In genomic region chr5:157033071-157033583, GRCh38 we compare ENCODE assay signal across 31 cellular contexts. TPM values are rescaled to one million over a fixed set of nuclear protein-coding genes. Genes with fewer than 3 reads are reported as not detected.
DNase-seq lines count a peak whose midpoint lies in the region; ATAC-seq and TF ChIP-seq lines count a peak whose summit lies in the region.
"Had no signal": no experiment of that assay in that cellular context is flagged by ENCODE, and none has a peak within 500 bp of the region (broad histone marks: within the 10 kb centered on the region; RNA-seq: fewer than 3 reads in every experiment).

No MANE protein-coding gene starts in this region.

- no peaks in the 10 kb centered on the region for H3K36me3 Mint-ChIP-seq in activated CD4-positive, alpha-beta T cell treated with anti-CD3 and anti-CD28 coated beads for 36 hours (ENCODE audit: low read depth)
- H3K36me3 Mint-ChIP-seq in natural killer cell treated with Interleukin-12 subunit alpha and Interleukin-12 subunit beta and Interleukin-15 and Interleukin-18, amount 100 ng/mL, for 72 hours: peaks cover 4% of the 10 kb centered on the region
- H3K36me3 Mint-ChIP-seq in natural killer cell (no peaks in the 10 kb centered on the region), endodermal cell (ENCODE audit: low read depth) (no peaks in the 10 kb centered on the region)
- no peaks in the 10 kb centered on the region for H3K36me3 Mint-ChIP-seq in stimulated activated effector memory CD8-positive, alpha-beta T cell treated with anti-CD3 and anti-CD28 coated beads, Interleukin-12 subunit alpha, Interleukin-12 subunit beta, amount 100 ng/mL, for 72 hours
- H3K36me3 Mint-ChIP-seq: CD14-positive monocyte, IgD-negative memory B cell had no signal

- H3K4me3 ChIP-seq in endodermal cell (ENCODE audit: low read length): no peak overlapping the region
- H3K4me3 ChIP-seq: HAP-1, PC-9 had no signal

- H3K9me3 ChIP-seq in endodermal cell (ENCODE audit: control insufficient read depth, low read length): no peaks in the 10 kb centered on the region
- H3K9me3 ChIP-seq: BE2C, HAP-1 had no signal

- H3K27me3 ChIP-seq in endodermal cell (ENCODE audit: control insufficient read depth, insufficient read depth, low read length, poor library complexity, severe bottlenecking): no peaks in the 10 kb centered on the region
- H3K27me3 ChIP-seq: BE2C had no signal

- H3K27me3 Mint-ChIP-seq in activated CD4-positive, alpha-beta T cell treated with anti-CD3 and anti-CD28 coated beads for 36 hours: no peaks in the 10 kb centered on the region
- H3K27me3 Mint-ChIP-seq in natural killer cell treated with Interleukin-12 subunit alpha and Interleukin-12 subunit beta and Interleukin-15 and Interleukin-18, amount 100 ng/mL, for 72 hours: no peaks in the 10 kb centered on the region
- no peaks in the 10 kb centered on the region for H3K27me3 Mint-ChIP-seq in natural killer cell (ENCODE audit: low read depth in 2 of 2)
- H3K27me3 Mint-ChIP-seq in endodermal cell (ENCODE audit: insufficient read depth): no peaks in the 10 kb centered on the region

- POLR2A ChIA-PET in activated CD4-positive, alpha-beta T cell treated with anti-CD3 and anti-CD28 coated beads for 36 hours (lab: Charles Lee): no interaction called here

- peaks cover 16% of the 10 kb centered on the region for H3K4me1 Mint-ChIP-seq in activated CD4-positive, alpha-beta T cell treated with anti-CD3 and anti-CD28 coated beads for 36 hours
- peaks cover 54 to 55% of the 10 kb centered on the region in 2 donors for H3K4me1 Mint-ChIP-seq in natural killer cell treated with Interleukin-12 subunit alpha and Interleukin-12 subunit beta and Interleukin-15 and Interleukin-18, amount 100 ng/mL, for 72 hours (ENCODE audit: low read depth in 2 of 2)
- H3K4me1 Mint-ChIP-seq in natural killer cell (peaks cover 44 to 48% of the 10 kb centered on the region in 2 donors), endodermal cell (peaks cover 51% of the 10 kb centered on the region)
- peaks cover 29% of the 10 kb centered on the region for H3K4me1 Mint-ChIP-seq in stimulated activated effector memory CD8-positive, alpha-beta T cell treated with anti-CD3 and anti-CD28 coated beads, Interleukin-12 subunit alpha, Interleukin-12 subunit beta, amount 100 ng/mL, for 72 hours
- H3K4me1 Mint-ChIP-seq: CD14-positive monocyte had no signal

- H3K27ac ChIP-seq in endodermal cell (ENCODE audit: low read depth, low read length): no peak overlapping the region
- H3K27ac ChIP-seq: 22Rv1, KMS-11, PC-9 had no signal

- H3K4me1 ChIP-seq in endodermal cell (ENCODE audit: control insufficient read depth, insufficient read depth, low read length): peaks cover 2% of the 10 kb centered on the region
- H3K4me1 ChIP-seq: BE2C, HAP-1 had no signal

- H3K36me3 ChIP-seq in endodermal cell (ENCODE audit: control insufficient read depth, insufficient read depth, low read length): no peaks in the 10 kb centered on the region
- H3K36me3 ChIP-seq: BE2C, HAP-1 had no signal

- DNase-seq in activated CD4-positive, alpha-beta T cell treated with anti-CD3 and anti-CD28 coated beads for 36 hours: no peak
- DNase-seq in activated CD4-positive, alpha-beta T cell treated with anti-CD3 and anti-CD28 coated beads for 1 hour: no peak
- DNase-seq in natural killer cell treated with Interleukin-12 subunit alpha and Interleukin-12 subunit beta and Interleukin-15 and Interleukin-18, amount 100 ng/mL, for 72 hours (ENCODE audit: low spot score): no peak
- DNase-seq in natural killer cell (no peak), endodermal cell (no peak), COLO829 (ENCODE audit: low spot score) (no peak)
- no peak for DNase-seq in stimulated activated effector memory CD8-positive, alpha-beta T cell treated with anti-CD3 and anti-CD28 coated beads, Interleukin-12 subunit alpha, Interleukin-12 subunit beta, amount 100 ng/mL, for 72 hours (ENCODE audit: low spot score in 2 of 2)
- DNase-seq: ACHN; BE2C; DMS79; EL; GDM1; GOT3; HFFc6; NCI-H1048; NCI-H1417; NCI-H1694; NCI-H2029 treated with DMSO at 0.1 percent for 48 hours; NCI-H446 treated with DMSO at 0.1 percent for 48 hours; NCI-H526; NK-92 treated with Interleukin-12 subunit alpha and Interleukin-12 subunit beta, amount 100 ng/mL, for 24 hours; PC-9 had no signal

- H3K9me3 Mint-ChIP-seq in activated CD4-positive, alpha-beta T cell treated with anti-CD3 and anti-CD28 coated beads for 36 hours (ENCODE audit: low read depth): no peaks in the 10 kb centered on the region
- no peaks in the 10 kb centered on the region for H3K9me3 Mint-ChIP-seq in natural killer cell treated with Interleukin-12 subunit alpha and Interleukin-12 subunit beta and Interleukin-15 and Interleukin-18, amount 100 ng/mL, for 72 hours
- no peaks in the 10 kb centered on the region for H3K9me3 Mint-ChIP-seq in natural killer cell
- H3K9me3 Mint-ChIP-seq in endodermal cell: no peaks in the 10 kb centered on the region
- H3K9me3 Mint-ChIP-seq in stimulated activated effector memory CD8-positive, alpha-beta T cell treated with anti-CD3 and anti-CD28 coated beads, Interleukin-12 subunit alpha, Interleukin-12 subunit beta, amount 100 ng/mL, for 72 hours: no peaks in the 10 kb centered on the region
- H3K9me3 Mint-ChIP-seq: CD14-positive monocyte, IgD-negative memory B cell had no signal

- 39% methylated on average over 3 of the region's 4 CpGs; no CpG with 5 or more reads in 1 of the 2 experiments for WGBS in endodermal cell (ENCODE audit: insufficient coverage in 1 of 2, insufficient read length in 1 of 2), 2 experiments

- TF ChIP-seq CTCF in natural killer cell (IDR thresholded peaks at IDR 0.05): no peak
- TF ChIP-seq CTCF in endodermal cell (conservative IDR thresholded peaks at IDR 0.05): no peak

- CTCF ChIA-PET in activated CD4-positive, alpha-beta T cell treated with anti-CD3 and anti-CD28 coated beads for 36 hours (lab: Charles Lee): interaction anchor here (0.6 kb wide), 1 partner anchor 76 kb away, joined by 3 read pairs; the partner anchor contains the start of gene HAVCR2

- no peak overlapping the region for H3K4me3 Mint-ChIP-seq in activated CD4-positive, alpha-beta T cell treated with anti-CD3 and anti-CD28 coated beads for 36 hours
- H3K4me3 Mint-ChIP-seq in natural killer cell treated with Interleukin-12 subunit alpha and Interleukin-12 subunit beta and Interleukin-15 and Interleukin-18, amount 100 ng/mL, for 72 hours: no peak overlapping the region
- H3K4me3 Mint-ChIP-seq in natural killer cell (no peak overlapping the region), endodermal cell (no peak overlapping the region)
- no peak overlapping the region for H3K4me3 Mint-ChIP-seq in stimulated activated effector memory CD8-positive, alpha-beta T cell treated with anti-CD3 and anti-CD28 coated beads, Interleukin-12 subunit alpha, Interleukin-12 subunit beta, amount 100 ng/mL, for 72 hours
- H3K4me3 Mint-ChIP-seq: HFFc6, IgD-negative memory B cell had no signal

- H3K27ac Mint-ChIP-seq in activated CD4-positive, alpha-beta T cell treated with anti-CD3 and anti-CD28 coated beads for 36 hours: no peak overlapping the region
- H3K27ac Mint-ChIP-seq in natural killer cell treated with Interleukin-12 subunit alpha and Interleukin-12 subunit beta and Interleukin-15 and Interleukin-18, amount 100 ng/mL, for 72 hours: peak overlapping the region; percentile 91 to 97
- H3K27ac Mint-ChIP-seq in natural killer cell (peak overlapping the region in 1 of 2 donors; percentile 11), endodermal cell (peak overlapping the region; percentile 11)
- H3K27ac Mint-ChIP-seq in stimulated activated effector memory CD8-positive, alpha-beta T cell treated with anti-CD3 and anti-CD28 coated beads, Interleukin-12 subunit alpha, Interleukin-12 subunit beta, amount 100 ng/mL, for 72 hours: peak overlapping the region; percentile 41
- H3K27ac Mint-ChIP-seq: HFFc6, IgD-negative memory B cell had no signal

- peak; percentile 75 for ATAC-seq in activated CD4-positive, alpha-beta T cell treated with anti-CD3 and anti-CD28 coated beads for 36 hours
- peak in 1 of 2 donors; percentile 25 for ATAC-seq in natural killer cell treated with Interleukin-12 subunit alpha and Interleukin-12 subunit beta and Interleukin-15 and Interleukin-18, amount 100 ng/mL, for 72 hours
- no peak for ATAC-seq in natural killer cell
- peak; percentile 33 for ATAC-seq in stimulated activated effector memory CD8-positive, alpha-beta T cell treated with anti-CD3 and anti-CD28 coated beads, Interleukin-12 subunit alpha, Interleukin-12 subunit beta, amount 100 ng/mL, for 72 hours
- ATAC-seq in HG02588 (IDR thresholded peaks at IDR 0.05; ENCODE audit: unreplicated experiment): no peak
- ATAC-seq: Right ventricle myocardium inferior had no signal

- H3K9ac ChIP-seq in endodermal cell (ENCODE audit: extremely low read depth, low read length, poor library complexity, severe bottlenecking): no peak overlapping the region
- H3K9ac ChIP-seq: KMS-11 had no signal

- intact Hi-C loops in activated CD4-positive, alpha-beta T cell treated with anti-CD3 and anti-CD28 coated beads for 36 hours (cut with DNase I, micrococcal nuclease): no loop called here
- intact Hi-C loops in natural killer cell (cut with micrococcal nuclease): loop anchor here (5.0 kb wide), 2 partner anchors 179 to 239 kb away; no protein-coding TSS in a partner anchor

RNA-seq across cellular contexts. Expression of gene HAVCR1, which starts 25.8 kb away (rescaled TPM):
- total RNA-seq in activated CD4-positive, alpha-beta T cell treated with anti-CD3 and anti-CD28 coated beads for 36 hours: under 1 TPM in 1 of 2 experiments, not detected in 1; 0.65 TPM
- 10 to 100 TPM; 23.9 to 26.5 TPM for total RNA-seq in natural killer cell treated with Interleukin-12 subunit alpha and Interleukin-12 subunit beta and Interleukin-15 and Interleukin-18, amount 100 ng/mL, for 72 hours
- total RNA-seq in natural killer cell (10 to 100 TPM in 2 of 3 donors, 1 to 10 TPM in 1; 7.2 to 14.6 (median 10.9) TPM), endodermal cell (under 1 TPM; 0.59 to 0.60 TPM)
- 0.28 TPM for polyA plus RNA-seq in endodermal cell (2013, experiment 1 of 2)
- polyA plus RNA-seq in endodermal cell (2013, experiment 2 of 2): not detected
- total RNA-seq: HFFc6, PC-9, Right ventricle myocardium inferior, RPMI7951, SK-MEL-5 had no signal
- polyA plus RNA-seq: CD14-positive monocyte, IgD-negative memory B cell had no signal

Comparison
In these comparisons a context has a peak if more than half of its experiments do, and no peak if none do; other contexts are left out.
1. ATAC-seq: peak in activated CD4-positive, alpha-beta T cell treated with anti-CD3 and anti-CD28 coated beads for 36 hours (single experiment) and stimulated activated effector memory CD8-positive, alpha-beta T cell treated with anti-CD3 and anti-CD28 coated beads, Interleukin-12 subunit alpha, Interleukin-12 subunit beta, amount 100 ng/mL, for 72 hours (single experiment); none in natural killer cell (0 of 3) and HG02588 (single experiment).
2. RNA of gene HAVCR1, which starts 25.8 kb away (total RNA-seq): 23.9 to 26.5 TPM in natural killer cell treated with Interleukin-12 subunit alpha and Interleukin-12 subunit beta and Interleukin-15 and Interleukin-18, amount 100 ng/mL, for 72 hours and 7.2 to 14.6 TPM in natural killer cell; 0.65 TPM in activated CD4-positive, alpha-beta T cell treated with anti-CD3 and anti-CD28 coated beads for 36 hours and 0.59 to 0.60 TPM in endodermal cell; every median in the first group is over 4 times any median in the second.